8 cellular contexts compared by ENCODE assay signal in genomic region chr12:50764861-50765324, GRCh38. TPM values are rescaled to one million over a fixed set of nuclear protein-coding genes. Genes with fewer than 3 reads are reported as not detected.
A peak's percentile ranks its signal among the peaks of the same experiment; 100 is the strongest.
DNase-seq lines count a peak whose midpoint lies in the region; ATAC-seq and TF ChIP-seq lines count a peak whose summit lies in the region.

No MANE protein-coding gene starts in this region.

- no peak for TF ChIP-seq CTCF in KMS-11 (conservative IDR thresholded peaks at IDR 0.05; ENCODE audit: low read depth, low read length)
- no peak for TF ChIP-seq CTCF in WI38 (IDR thresholded peaks at IDR 0.05; ENCODE audit: low read depth, low read length)
- no peak for TF ChIP-seq CTCF in endodermal cell (conservative IDR thresholded peaks at IDR 0.05)
- no peak for TF ChIP-seq CTCF in transverse colon (IDR thresholded peaks at IDR 0.05)

- peak overlapping the region; percentile 73 for H3K4me2 ChIP-seq in KMS-11

- H3K79me2 ChIP-seq in KMS-11 (ENCODE audit: insufficient read depth, low read depth): peaks cover 50% of the 10 kb centered on the region

- no peaks in the 10 kb centered on the region for H3K36me3 ChIP-seq in KMS-11 (ENCODE audit: insufficient read depth)
- H3K36me3 ChIP-seq in endodermal cell (ENCODE audit: control insufficient read depth, insufficient read depth, low read length): peaks cover 3% of the 10 kb centered on the region
- H3K36me3 ChIP-seq in muscle layer of colon (ENCODE audit: insufficient read depth, low read length): no peaks in the 10 kb centered on the region
- H3K36me3 ChIP-seq in transverse colon: no peaks in the 10 kb centered on the region

- in situ Hi-C loops in Caki2 (cut with HindIII; ENCODE audit: low pct_unique_long_range_greater_than_20kb, low sequenced_read_pairs): no loop called here
- in situ Hi-C loops in transverse colon (cut with MboI; ENCODE audit: low pct_ligation_motif_present in 1 of 4, low pct_unique_long_range_greater_than_20kb in 1 of 4, low sequenced_read_pairs in 3 of 4): no loop called here

- no peaks in the 10 kb centered on the region for H3K27me3 Mint-ChIP-seq in endodermal cell (ENCODE audit: insufficient read depth)

- H4K20me1 ChIP-seq in KMS-11 (ENCODE audit: insufficient read depth): no peaks in the 10 kb centered on the region; the same call in 1 of the 2 replicates

- H3K9me3 Mint-ChIP-seq in endodermal cell: peaks cover 5% of the 10 kb centered on the region

- TF ChIP-seq EP300 in transverse colon (IDR thresholded peaks at IDR 0.05; ENCODE audit: low read depth): no peak

- WGBS in endodermal cell (ENCODE audit: insufficient coverage in 1 of 2, insufficient read length in 1 of 2), 2 experiments: 2 to 3% methylated on average over 17 of the region's 17 CpGs
- 0% methylated on average over 2 to 17 of the region's 17 CpGs for WGBS in transverse colon (ENCODE audit: low coverage in 1 of 2), 2 donors

- H3K4me3 ChIP-seq in KMS-11 (IDR thresholded peaks at IDR 0.05; ENCODE audit: insufficient read depth, low read depth, low read length): no peak overlapping the region
- peak overlapping the region; percentile 93 for H3K4me3 ChIP-seq in WI38 (ENCODE audit: low read depth, low read length)
- H3K4me3 ChIP-seq in endodermal cell (ENCODE audit: low read length): peak overlapping the region; percentile 95
- peak overlapping the region; percentile 75 to 98 for H3K4me3 ChIP-seq in muscle layer of colon (ENCODE audit: low read depth in 1 of 2, low read length in 2 of 2)
- peak overlapping the region; percentile 88 to 93 (median 92) for H3K4me3 ChIP-seq in transverse colon

- H3K4me3 Mint-ChIP-seq in endodermal cell: peak overlapping the region; percentile 78

- DNase-seq in Caki2 (ENCODE audit: low read depth): peak; percentile 61
- DNase-seq in endodermal cell: no peak
- peak; percentile 39 for DNase-seq in transverse colon

- H2AFZ ChIP-seq in KMS-11 (ENCODE audit: low read depth): peak overlapping the region; percentile 89

- peaks cover 10% of the 10 kb centered on the region for H3K9me3 ChIP-seq in endodermal cell (ENCODE audit: control insufficient read depth, low read length)
- H3K9me3 ChIP-seq in muscle layer of colon (ENCODE audit: low read length): no peaks in the 10 kb centered on the region
- H3K9me3 ChIP-seq in transverse colon: no peaks in the 10 kb centered on the region

- H3K4me1 Mint-ChIP-seq in endodermal cell: peaks cover 12% of the 10 kb centered on the region

- peak; percentile 13 for ATAC-seq in GM19467 (IDR thresholded peaks at IDR 0.05; ENCODE audit: unreplicated experiment)
- no peak for ATAC-seq in GM18519 (IDR thresholded peaks at IDR 0.05; ENCODE audit: low FRiP score, unreplicated experiment)

- H3K27ac ChIP-seq in KMS-11 (peak overlapping the region; percentile 93), endodermal cell (ENCODE audit: low read depth, low read length) (peak overlapping the region; percentile 80), muscle layer of colon (ENCODE audit: low read depth, low read length) (peak overlapping the region; percentile 85), transverse colon (peak overlapping the region; percentile 96 to 99 (median 97))

- peak overlapping the region; percentile 88 for H3K27ac Mint-ChIP-seq in endodermal cell

- TF ChIP-seq POLR2A in transverse colon (IDR thresholded peaks at IDR 0.05): no peak

- peaks cover 4% of the 10 kb centered on the region for H3K36me3 Mint-ChIP-seq in endodermal cell (ENCODE audit: low read depth)

- intact Hi-C loops in transverse colon (cut with DNase I; ENCODE audit: low total_unique reads): no loop called here

- H3K27me3 ChIP-seq in KMS-11 (ENCODE audit: insufficient read depth, low read depth) (no peaks in the 10 kb centered on the region), endodermal cell (ENCODE audit: control insufficient read depth, insufficient read depth, low read length, poor library complexity, severe bottlenecking) (no peaks in the 10 kb centered on the region), muscle layer of colon (ENCODE audit: control insufficient read depth in 1 of 2, insufficient read depth in 2 of 2, low read length in 2 of 2) (no peaks in the 10 kb centered on the region), transverse colon (no peaks in the 10 kb centered on the region)

- H3K9ac ChIP-seq in KMS-11 (peak overlapping the region; percentile 93), endodermal cell (ENCODE audit: extremely low read depth, low read length, poor library complexity, severe bottlenecking) (peak overlapping the region; percentile 91), muscle layer of colon (ENCODE audit: low read length) (peak overlapping the region; percentile 34)

- H3K4me1 ChIP-seq in KMS-11 (ENCODE audit: low read depth, poor library complexity, severe bottlenecking) (peaks cover 28% of the 10 kb centered on the region), endodermal cell (ENCODE audit: control insufficient read depth, insufficient read depth, low read length) (no peaks in the 10 kb centered on the region), muscle layer of colon (ENCODE audit: insufficient read depth, low read length) (peaks cover 23% of the 10 kb centered on the region), transverse colon (peaks cover 5 to 60% (median 41%) of the 10 kb centered on the region in 4 donors)

RNA-seq across cellular contexts. Expression of gene ATF1, which starts 1.0 kb away (rescaled TPM):
- 26.4 and 58.6 TPM in 2 replicates for total RNA-seq in Caki2 (2014; rRNA removed; shearing (Covaris generic); ENCODE audit: low replicate concordance)
- total RNA-seq in endodermal cell (10 to 100 TPM; 27.5 to 35.7 TPM), transverse colon (10 to 100 TPM in 3 of 4 donors, 1 to 10 TPM in 1; 10.0 to 19.4 (median 16.5) TPM)
- polyA plus RNA-seq in endodermal cell (2013, experiment 1 of 2): 27.0 TPM
- polyA plus RNA-seq in endodermal cell (2013, experiment 2 of 2): 22.4 TPM

Comparison
In these comparisons a context has a peak if more than half of its experiments do, and no peak if none do; other contexts are left out.
1. H3K9ac ChIP-seq: peak in every context shown above with its lines; median percentile 93 in KMS-11; 91 in endodermal cell; 34 in muscle layer of colon.